Comparison of ENCODE assay signal across 2 cellular contexts in genomic region chr4:143950967-143951366, GRCh38. TPM values are rescaled to one million over a fixed set of nuclear protein-coding genes. Genes with fewer than 3 reads are reported as not detected.
"Had no signal": no experiment of that assay in that cellular context is flagged by ENCODE, and none has a peak within 500 bp of the region (broad histone marks: within the 10 kb centered on the region; RNA-seq: fewer than 3 reads in every experiment).

No MANE protein-coding gene starts in this region.

RNA-seq across cellular contexts. Expression of gene GYPE, which starts 45.6 kb away (rescaled TPM):
- total RNA-seq: neural crest cell, osteocyte had no signal
